Comparison of ENCODE assay signal across 8 cellular contexts in the genomic region with DNA sequence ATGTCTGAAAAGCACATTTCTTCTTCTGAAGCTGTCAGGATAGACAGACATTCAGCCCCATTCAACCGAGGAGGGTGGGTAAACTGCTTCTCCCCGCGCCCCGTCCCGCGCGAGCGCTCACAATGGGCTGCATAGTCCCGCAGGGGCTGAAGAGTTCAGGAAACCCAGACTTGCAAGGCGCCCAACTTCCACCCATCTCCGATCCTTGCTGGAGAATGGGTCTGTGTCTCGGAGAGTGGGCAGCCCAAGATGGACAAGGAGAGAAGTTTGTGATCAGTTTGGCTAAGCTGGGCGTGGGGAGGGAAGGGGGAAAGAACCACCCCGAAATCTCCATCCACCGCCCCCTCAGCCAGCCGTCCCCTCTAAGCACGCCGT. TPM values are rescaled to one million over a fixed set of nuclear protein-coding genes. Genes with fewer than 3 reads are reported as not detected.
A peak's percentile ranks its signal among the peaks of the same experiment; 100 is the strongest.
DNase-seq lines count a peak whose midpoint lies in the region; ATAC-seq and TF ChIP-seq lines count a peak whose summit lies in the region.

No MANE protein-coding gene starts in this region.

- H3K4me1 Mint-ChIP-seq in brain, result peaks cover 39% of the 10 kb centered on the region

- H3K27ac ChIP-seq in skin epidermis, result peak overlapping the region in 19 of 21 experiments; percentile 37 to 95 (median 79)

- DNase-seq in NCI-H748 (lab: John Stamatoyannopoulos, UW; ENCODE audit: unreplicated experiment) (peak; percentile 15), NCI-H748 treated with DMSO at 0.1 percent for 48 hours (lab: John Stamatoyannopoulos, UW) (no peak), LNCaP clone FGC (ENCODE audit: low read depth) (no peak), NCI-H510A (lab: John Stamatoyannopoulos, UW) (no peak)

- no peaks in the 10 kb centered on the region for H3K36me3 Mint-ChIP-seq in brain

- H3K4me3 ChIP-seq in LNCaP clone FGC (ENCODE audit: low read depth, low read length) (peak overlapping the region; percentile 79), iPS-18c (ENCODE audit: insufficient read depth, low read depth, low read length) (peak overlapping the region; percentile 91), skin epidermis (peak overlapping the region; percentile 52 to 95 (median 81))

- peak overlapping the region; percentile 96 to 99 (median 97) for H3K4me3 Mint-ChIP-seq in brain

- H3K9me3 Mint-ChIP-seq in brain, result no peaks in the 10 kb centered on the region

- no peaks in the 10 kb centered on the region for H3K9me3 ChIP-seq in iPS-18c (ENCODE audit: control insufficient read depth, insufficient read depth, low read length)

- no peak for ATAC-seq in GM18858 (IDR thresholded peaks at IDR 0.05; ENCODE audit: unreplicated experiment)

- H3K27me3 Mint-ChIP-seq in brain, result peaks cover 5% of the 10 kb centered on the region

- no peak for TF ChIP-seq CTCF in LNCaP clone FGC (IDR thresholded peaks at IDR 0.05; ENCODE audit: control insufficient read depth, extremely low read depth, insufficient read depth)
- no peak for TF ChIP-seq CTCF in brain (conservative IDR thresholded peaks at IDR 0.05)

- H3K27ac Mint-ChIP-seq in brain, result peak overlapping the region; percentile 90 to 96 (median 93)

RNA-seq across cellular contexts. Expression of gene AASS, which starts 0.7 kb away (rescaled TPM):
- 1.4 TPM for polyA plus RNA-seq in brain (ENCODE audit: insufficient read depth, low read depth, low replicate concordance)
